Comparison of ENCODE assay signal across 17 cellular contexts in the genomic region with DNA sequence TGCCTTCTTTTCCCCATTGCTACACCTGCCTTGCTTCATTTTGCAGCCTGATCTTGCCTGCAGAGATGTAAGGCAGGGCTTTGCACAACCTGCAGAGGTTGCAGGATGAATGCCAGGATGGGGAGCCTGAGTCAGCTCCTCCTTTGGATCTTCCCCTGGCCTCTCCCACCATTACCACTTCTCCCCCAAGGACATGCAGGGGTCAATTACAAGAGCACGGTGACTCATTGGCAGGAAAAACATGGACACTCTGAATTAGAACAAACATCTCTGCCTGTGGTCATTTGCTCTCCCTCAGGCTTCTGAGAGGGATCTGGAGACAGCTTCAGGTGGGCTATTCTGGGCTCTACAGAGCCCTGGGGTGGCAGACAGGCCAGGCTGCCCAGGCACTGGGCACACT.
DNase-seq lines count a peak whose midpoint lies in the region; ATAC-seq and TF ChIP-seq lines count a peak whose summit lies in the region.
"Had no signal": no experiment of that assay in that cellular context is flagged by ENCODE, and none has a peak within 500 bp of the region (broad histone marks: within the 10 kb centered on the region; RNA-seq: fewer than 3 reads in every experiment).

No MANE protein-coding gene starts in this region.

- H4K20me1 ChIP-seq in osteoblast (ENCODE audit: insufficient read depth, low read length): no peaks in the 10 kb centered on the region

- peaks cover 18% of the 10 kb centered on the region for H3K9me3 Mint-ChIP-seq in Caco-2 (ENCODE audit: unreplicated experiment)
- H3K9me3 Mint-ChIP-seq: natural killer cell; stimulated activated memory B cell treated with anti-CD40 and anti-IgM and Interleukin-4, amounts not matched to agents 10 μg/mL and 1 μg/mL and 100 μg/mL, for 72 hours had no signal

- no peak for TF ChIP-seq CTCF in epithelial cell of proximal tubule (conservative IDR thresholded peaks at IDR 0.05; ENCODE audit: low read depth, low read length)
- no peak for TF ChIP-seq CTCF in osteoblast (IDR thresholded peaks at IDR 0.05; ENCODE audit: extremely low read depth, low read depth, low read length)
- TF ChIP-seq CTCF in colonic mucosa (IDR thresholded peaks at IDR 0.05): no peak
- TF ChIP-seq CTCF in Caco-2 (IDR thresholded peaks at IDR 0.05; ENCODE audit: insufficient read depth in 1 of 2, low read depth in 1 of 2, low read length in 1 of 2, severe bottlenecking in 1 of 2, unreplicated experiment in 1 of 2): no peak

- no peaks in the 10 kb centered on the region for H3K9me3 ChIP-seq in osteoblast (ENCODE audit: low read depth, low read length)
- no peaks in the 10 kb centered on the region for H3K9me3 ChIP-seq in colonic mucosa
- H3K9me3 ChIP-seq in Caco-2: no peaks in the 10 kb centered on the region
- H3K9me3 ChIP-seq: left ventricle myocardium inferior, right atrium auricular region, vagina had no signal

- no peak overlapping the region for H2AFZ ChIP-seq in osteoblast (ENCODE audit: low read length)

- CTCF ChIA-PET in Caco-2 (lab: Charles Lee): no interaction called here

- no peak overlapping the region for H3K4me3 ChIP-seq in epithelial cell of proximal tubule (ENCODE audit: low read depth, low read length)
- H3K4me3 ChIP-seq in osteoblast (ENCODE audit: insufficient read depth, low read length): no peak overlapping the region
- no peak overlapping the region for H3K4me3 ChIP-seq in colonic mucosa
- no peak overlapping the region for H3K4me3 ChIP-seq in Caco-2 (ENCODE audit: low read depth, low read length)
- H3K4me3 ChIP-seq: left ventricle myocardium inferior, right atrium auricular region, vagina had no signal

- H3K36me3 ChIP-seq in osteoblast (ENCODE audit: insufficient read depth, low read length) (no peaks in the 10 kb centered on the region), colonic mucosa (no peaks in the 10 kb centered on the region), Caco-2 (ENCODE audit: control insufficient read depth, insufficient read depth, low read length) (no peaks in the 10 kb centered on the region)
- H3K36me3 ChIP-seq: left ventricle myocardium inferior, right atrium auricular region, vagina had no signal

- POLR2A ChIA-PET in Caco-2 (lab: Charles Lee): no interaction called here

- H3K4me1 Mint-ChIP-seq in Caco-2 (ENCODE audit: low read depth, unreplicated experiment): no peaks in the 10 kb centered on the region
- H3K4me1 Mint-ChIP-seq: CD4-positive, alpha-beta memory T cell; natural killer cell; stimulated activated memory B cell treated with anti-CD40 and anti-IgM and Interleukin-4, amounts not matched to agents 10 μg/mL and 1 μg/mL and 100 μg/mL, for 72 hours; WTC11 had no signal

- H3K36me3 Mint-ChIP-seq in Caco-2 (ENCODE audit: insufficient read depth, unreplicated experiment): no peaks in the 10 kb centered on the region
- H3K36me3 Mint-ChIP-seq: natural killer cell; stimulated activated memory B cell treated with anti-CD40 and anti-IgM and Interleukin-4, amounts not matched to agents 10 μg/mL and 1 μg/mL and 100 μg/mL, for 72 hours; WTC11 had no signal

- H3K4me3 Mint-ChIP-seq in Caco-2 (ENCODE audit: unreplicated experiment): no peak overlapping the region
- H3K4me3 Mint-ChIP-seq: CD4-positive, alpha-beta memory T cell; natural killer cell; stimulated activated memory B cell treated with anti-CD40 and anti-IgM and Interleukin-4, amounts not matched to agents 10 μg/mL and 1 μg/mL and 100 μg/mL, for 72 hours; WTC11 had no signal

- no peak overlapping the region for H3K27ac Mint-ChIP-seq in Caco-2 (ENCODE audit: unreplicated experiment)
- H3K27ac Mint-ChIP-seq: CD4-positive, alpha-beta memory T cell; natural killer cell; stimulated activated memory B cell treated with anti-CD40 and anti-IgM and Interleukin-4, amounts not matched to agents 10 μg/mL and 1 μg/mL and 100 μg/mL, for 72 hours; WTC11 had no signal

- H3K79me2 ChIP-seq in osteoblast (ENCODE audit: insufficient read depth, low read length): no peaks in the 10 kb centered on the region

- no peak overlapping the region for H3K4me2 ChIP-seq in osteoblast (ENCODE audit: insufficient read depth, low read length)

- no TSS peak for BruUV-seq in Caco-2 (replicated peaks; lab: Mats Ljungman, UMichigan)

- no peaks in the 10 kb centered on the region for H3K27me3 ChIP-seq in osteoblast (ENCODE audit: insufficient read depth, low read length)
- no peaks in the 10 kb centered on the region for H3K27me3 ChIP-seq in colonic mucosa
- no peaks in the 10 kb centered on the region for H3K27me3 ChIP-seq in Caco-2 (replicated peaks; ENCODE audit: control insufficient read depth, insufficient read depth, low read length)
- H3K27me3 ChIP-seq: right atrium auricular region, vagina had no signal

- peaks cover 2% of the 10 kb centered on the region for H3K27me3 Mint-ChIP-seq in Caco-2 (ENCODE audit: insufficient read depth, unreplicated experiment)
- H3K27me3 Mint-ChIP-seq: CD4-positive, alpha-beta memory T cell; stimulated activated memory B cell treated with anti-CD40 and anti-IgM and Interleukin-4, amounts not matched to agents 10 μg/mL and 1 μg/mL and 100 μg/mL, for 72 hours had no signal

- peak; percentile 76 for DNase-seq in EH (ENCODE audit: low read depth)
- DNase-seq in RPMI7951 (ENCODE audit: low read depth): peak; percentile 93
- DNase-seq in epithelial cell of proximal tubule (ENCODE audit: low read depth): peak; percentile 23
- peak; percentile 87 for DNase-seq in osteoblast (ENCODE audit: insufficient read length, low spot score, missing footprints)
- DNase-seq in colonic mucosa: no peak
- DNase-seq in Caco-2: no peak
- DNase-seq: activated T-cell treated with anti-CD3 and anti-CD28 coated beads for 4 hours; CD4-positive, alpha-beta memory T cell; left ventricle myocardium inferior; natural killer cell; stimulated activated CD4-positive, alpha-beta T cell treated with anti-CD3 and anti-CD28 coated beads, Interleukin-4, amount 100 ng/mL, for 4 hours had no signal

- no peak overlapping the region for H3K27ac ChIP-seq in osteoblast (ENCODE audit: low read depth, low read length)
- H3K27ac ChIP-seq in colonic mucosa: no peak overlapping the region
- H3K27ac ChIP-seq: left ventricle myocardium inferior, right atrium auricular region, vagina had no signal

- intact Hi-C loops in colonic mucosa (cut with DNase I): no loop called here
- intact Hi-C loops in Caco-2 (cut with micrococcal nuclease; ENCODE audit: unreplicated experiment): no loop called here

- ATAC-seq in GM18498 (IDR thresholded peaks at IDR 0.05; ENCODE audit: unreplicated experiment) (no peak), HG03196 (IDR thresholded peaks at IDR 0.05; ENCODE audit: unreplicated experiment) (no peak)
- ATAC-seq: natural killer cell; stimulated activated memory B cell treated with anti-CD40 and anti-IgM and Interleukin-4, amounts not matched to agents 10 μg/mL and 1 μg/mL and 100 μg/mL, for 72 hours; WTC11 had no signal

- peaks cover 6% of the 10 kb centered on the region for H3K4me1 ChIP-seq in osteoblast (ENCODE audit: insufficient read depth, low read length)
- H3K4me1 ChIP-seq in colonic mucosa: no peaks in the 10 kb centered on the region
- H3K4me1 ChIP-seq in Caco-2: no peaks in the 10 kb centered on the region
- H3K4me1 ChIP-seq: vagina had no signal

- H3K9ac ChIP-seq in colonic mucosa (ENCODE audit: low read depth in 2 of 2, low read length in 2 of 2): no peak overlapping the region

Comparison
In these comparisons a context has a peak if more than half of its experiments do, and no peak if none do; other contexts are left out.
1. DNase-seq: peak in EH (single experiment), RPMI7951 (single experiment), epithelial cell of proximal tubule (single experiment) and osteoblast (single experiment); none in colonic mucosa (single experiment) and Caco-2 (0 of 2).